8 cellular contexts compared by ENCODE assay signal in the genomic region with DNA sequence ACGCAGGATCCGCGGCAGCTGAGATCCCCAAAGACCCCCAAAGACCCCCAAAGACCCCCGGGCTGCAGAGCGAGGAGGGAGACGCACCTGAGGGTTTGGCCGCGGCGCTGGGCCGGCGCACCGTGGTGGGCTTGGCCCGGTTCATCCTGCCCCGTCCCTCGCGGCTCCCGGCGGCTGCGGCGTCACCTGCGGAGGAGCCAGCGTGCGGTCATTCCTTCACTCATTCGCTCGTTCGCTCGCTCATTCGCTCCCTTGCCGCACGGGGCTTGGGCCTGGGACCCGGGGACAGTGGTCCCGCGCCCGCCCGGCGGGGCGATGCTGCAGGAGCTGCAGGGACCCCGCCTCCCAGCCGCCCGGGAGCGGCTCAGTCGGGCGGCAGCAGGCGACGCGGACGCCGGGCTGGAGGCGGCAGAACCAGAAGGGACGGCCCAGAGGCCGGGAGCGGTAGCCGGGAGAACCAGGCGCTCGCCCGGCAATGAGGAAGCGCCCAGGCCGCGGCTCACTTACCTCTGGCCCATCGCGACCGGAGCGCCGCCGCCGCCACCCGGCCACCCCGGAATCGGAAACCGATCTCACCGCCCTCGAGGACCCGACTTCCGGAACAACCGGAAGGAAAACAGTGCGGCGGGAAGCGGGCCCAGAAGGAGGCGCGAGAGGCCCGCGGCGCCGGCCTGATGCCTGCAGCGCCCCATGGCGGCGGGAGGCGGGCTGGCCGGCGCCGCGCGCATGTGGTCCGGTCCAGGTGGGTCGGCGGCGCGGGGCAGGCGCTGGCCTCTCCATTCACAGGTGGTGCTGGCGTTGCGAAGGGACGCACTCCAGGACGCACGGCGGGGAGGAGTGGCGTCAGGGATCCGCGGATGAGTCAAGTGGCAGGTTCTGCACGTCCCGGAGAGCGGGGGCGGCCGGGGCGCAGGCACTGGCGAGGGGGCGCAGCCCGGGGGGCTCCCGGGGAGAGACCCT. TPM values are rescaled to one million over a fixed set of nuclear protein-coding genes. Genes with fewer than 3 reads are reported as not detected.
DNase-seq lines count a peak whose midpoint lies in the region; ATAC-seq and TF ChIP-seq lines count a peak whose summit lies in the region.

TSS of gene INTS1 (minus strand) at position 574 of the 960 bp plus-strand sequence. CDS start at position 145, 429 bp downstream.

- H3K4me1 ChIP-seq in adrenal gland (replicated peaks in 1 of 2): peaks cover 6 to 22% of the 10 kb centered on the region in 2 donors
- H3K4me1 ChIP-seq in left ventricle myocardium inferior: peaks cover 40% of the 10 kb centered on the region

- H3K27ac Mint-ChIP-seq in T-cell: peak within 1 kb of the TSS; percentile 61
- H3K27ac Mint-ChIP-seq in progenitor cell of endocrine pancreas: peak within 1 kb of the TSS; percentile 89

- H3K9me3 ChIP-seq in adrenal gland (replicated peaks in 1 of 3) (no peaks in the 10 kb centered on the region), left ventricle myocardium inferior (replicated peaks) (no peaks in the 10 kb centered on the region)

- H3K36me3 Mint-ChIP-seq in T-cell (peaks cover 22% of the 10 kb centered on the region), progenitor cell of endocrine pancreas (ENCODE audit: insufficient read depth) (peaks cover 12% of the 10 kb centered on the region)

- H3K9me3 Mint-ChIP-seq in T-cell (no peaks in the 10 kb centered on the region), progenitor cell of endocrine pancreas (ENCODE audit: low read depth) (no peaks in the 10 kb centered on the region)

- H3K27ac ChIP-seq in adrenal gland: peak within 1 kb of the TSS in 3 of 5 donors; percentile 46 to 49 (median 48)
- peak within 1 kb of the TSS; percentile 84 for H3K27ac ChIP-seq in left ventricle myocardium inferior (replicated peaks)

- POLR2A ChIA-PET in T-cell (lab: Charles Lee): interaction anchor here in 1 of 2 donors (0.7 kb wide), 1 partner anchor 1000 kb away, joined by 3 read pairs; no protein-coding TSS in a partner anchor

- DNase-seq in NCI-H1417 treated with DMSO at 0.1 percent for 48 hours (lab: John Stamatoyannopoulos, UW) (peak; percentile 82), T-cell (peak; percentile 76 to 91 (median 86)), adrenal gland (peak; percentile 91 to 93 (median 93)), left ventricle myocardium inferior (peak; percentile 91), progenitor cell of endocrine pancreas (ENCODE audit: low spot score, unreplicated experiment) (peak; percentile 83), ureter (ENCODE audit: low spot score) (peak; percentile 94)

- intact Hi-C loops in adrenal gland (cut with DNase I) (loop anchor here in 1 of 2 donors (5.0 kb wide), 1 partner anchor 598 kb away; no protein-coding TSS in a partner anchor), left ventricle myocardium inferior (cut with micrococcal nuclease) (no loop called here)

- H3K36me3 ChIP-seq in adrenal gland (replicated peaks in 1 of 2) (peaks cover 0 to 34% of the 10 kb centered on the region in 2 donors), left ventricle myocardium inferior (peaks cover 39% of the 10 kb centered on the region)

- H3K4me3 ChIP-seq in adrenal gland (peak within 1 kb of the TSS; percentile 62 to 93 (median 88)), left ventricle myocardium inferior (peak within 1 kb of the TSS; percentile 99)

- 0 to 1% (median 0%) methylated on average over 17 to 118 of the region's 118 CpGs for WGBS in adrenal gland, 4 donors

- TF ChIP-seq CTCF in GM12873 (IDR thresholded peaks at IDR 0.05; ENCODE audit: insufficient read depth, low read depth, low read length, missing control alignments) (peak; percentile 75), adrenal gland (IDR thresholded peaks at IDR 0.05) (peak; percentile 30 to 96 (median 66)), left ventricle myocardium inferior (IDR thresholded peaks at IDR 0.05; ENCODE audit: borderline replicate concordance) (peak; percentile 95), progenitor cell of endocrine pancreas (IDR thresholded peaks at IDR 0.05; ENCODE audit: unreplicated experiment) (peak; percentile 93)

- peaks cover 0 to 4% of the 10 kb centered on the region in 2 donors for H3K27me3 Mint-ChIP-seq in T-cell
- no peaks in the 10 kb centered on the region for H3K27me3 Mint-ChIP-seq in progenitor cell of endocrine pancreas

- H3K27me3 ChIP-seq in adrenal gland (no peaks in the 10 kb centered on the region), left ventricle myocardium inferior (ENCODE audit: low read depth) (no peaks in the 10 kb centered on the region)

- peak within 1 kb of the TSS; percentile 82 to 85 (median 85) for H3K4me3 Mint-ChIP-seq in T-cell
- H3K4me3 Mint-ChIP-seq in progenitor cell of endocrine pancreas (ENCODE audit: low read depth): peak within 1 kb of the TSS; percentile 85

- H3K4me1 Mint-ChIP-seq in T-cell (peaks cover 42 to 50% (median 43%) of the 10 kb centered on the region in 3 donors), progenitor cell of endocrine pancreas (ENCODE audit: low read depth) (peaks cover 23% of the 10 kb centered on the region)

- CTCF ChIA-PET in T-cell (lab: Charles Lee): interaction anchor here (0.6 to 0.7 kb wide), 2 partner anchors 843 to 917 kb away, joined by 3 to 4 read pairs; no protein-coding TSS in a partner anchor

- ATAC-seq in HG02759 (IDR thresholded peaks at IDR 0.05; ENCODE audit: unreplicated experiment) (peak; percentile 88), T-cell (replicated peaks in 1 of 4) (peak; percentile 89 to 96 (median 94))

- peak; percentile 31 to 59 for TF ChIP-seq POLR2A in adrenal gland (IDR thresholded peaks at IDR 0.05)

RNA-seq across cellular contexts. Expression of gene INTS1, which starts in this region (rescaled TPM):
- total RNA-seq in T-cell (100 to 1,000 TPM; 102 to 147 (median 131) TPM), adrenal gland (100 to 1,000 TPM in 2 of 8 donors, 10 to 100 TPM in 6; 44.3 to 110 (median 72.8) TPM), left ventricle myocardium inferior (29.9 TPM), progenitor cell of endocrine pancreas (145 and 150 TPM in 2 replicates), ureter (97.5 TPM)
- 100 to 1,000 TPM in 1 of 3 donors, 10 to 100 TPM in 1, 1 to 10 TPM in 1; 4.7 to 152 (median 77.6) TPM for polyA plus RNA-seq in adrenal gland

Comparison
In these comparisons a context has a peak if more than half of its experiments do, and no peak if none do; other contexts are left out.
1. Peak in every context shown above with its lines: DNase-seq, ATAC-seq, H3K4me3 ChIP-seq and H3K27ac ChIP-seq.